ENCODE assay signal across 15 cellular contexts in the genomic region with DNA sequence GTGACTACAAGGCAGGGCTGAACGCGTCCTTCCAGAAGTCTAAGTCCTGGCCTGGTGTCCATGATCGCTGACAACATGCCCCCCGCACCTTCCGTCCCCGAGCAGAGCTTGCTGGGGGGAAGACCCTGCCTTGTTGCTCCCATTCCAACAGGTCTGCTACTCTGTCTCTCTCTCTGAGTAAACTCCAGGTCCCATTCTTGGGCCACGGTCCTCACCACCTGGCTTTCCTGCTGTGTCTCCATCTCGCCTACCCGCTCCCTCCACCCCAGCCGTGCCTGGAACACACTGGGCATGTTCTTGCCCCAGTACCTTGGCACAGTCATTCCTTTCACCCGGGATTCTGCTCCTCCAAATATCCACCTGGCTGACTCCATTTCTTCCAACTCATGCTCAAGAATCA.
DNase-seq lines count a peak whose midpoint lies in the region; ATAC-seq, FAIRE-seq and TF ChIP-seq lines count a peak whose summit lies in the region.
"Had no signal": no experiment of that assay in that cellular context is flagged by ENCODE, and none has a peak within 500 bp of the region (broad histone marks: within the 10 kb centered on the region; RNA-seq: fewer than 3 reads in every experiment).

No MANE protein-coding gene starts in this region.

- 0 out of 2 replicates have a peak overlapping the region, but pooled peaks have one; percentile 24 for H2AK5ac ChIP-seq in H1 (ENCODE audit: low read depth, low read length)

- TF ChIP-seq RAD21 in GM12878 (IDR thresholded peaks at IDR 0.05; ENCODE audit: insufficient read depth, low read depth, low read length) (no peak), H1 (IDR thresholded peaks at IDR 0.05 in 1 of 2, conservative IDR thresholded peaks at IDR 0.05 in 1 of 2; ENCODE audit: low read depth in 2 of 2, low read length in 2 of 2) (no peak)

- no peak overlapping the region for H3K4ac ChIP-seq in H1 (replicated peaks; ENCODE audit: insufficient read length, low read depth, low read length)

- DNase-seq in GM12878 (ENCODE audit: low read depth, low spot score) (no peak), H1 (ENCODE audit: low read depth in 1 of 2, low spot score in 2 of 2) (no peak), substantia nigra (lab: John Stamatoyannopoulos, UW) (peak in 1 of 49 donors; percentile 12), RKO (ENCODE audit: low spot score) (no peak), left ventricle myocardium inferior (no peak)
- DNase-seq in activated T-cell treated with anti-CD3 and anti-CD28 coated beads, Interleukin-2, amount 50 U/mL, for 48 hours, result no peak
- DNase-seq: BE2C; CD4-positive, alpha-beta memory T cell; DMS79 had no signal

- H3K9me3 ChIP-seq in GM12878 (replicated peaks; ENCODE audit: control insufficient read depth, insufficient read depth, low read length) (no peaks in the 10 kb centered on the region; the same call in 2 of the 3 replicates), H1 (ENCODE audit: insufficient read depth in 2 of 2, low read depth in 1 of 2, low read length in 1 of 2) (no peaks in the 10 kb centered on the region), left ventricle myocardium inferior (replicated peaks) (no peaks in the 10 kb centered on the region)
- H3K9me3 ChIP-seq: BE2C had no signal

- H2BK12ac ChIP-seq in H1 (ENCODE audit: low read depth, low read length), result no peak overlapping the region

- TF ChIP-seq POLR2A in GM12878 (IDR thresholded peaks at IDR 0.05; ENCODE audit: low read depth, low read length) (no peak), H1 (IDR thresholded peaks at IDR 0.05; ENCODE audit: control extremely low read depth in 1 of 2, low read depth in 2 of 2, low read length in 2 of 2) (no peak)

- H4K20me1 ChIP-seq in GM12878 (ENCODE audit: control insufficient read depth, insufficient read depth) (no peaks in the 10 kb centered on the region), H1 (replicated peaks in 1 of 2; ENCODE audit: control insufficient read depth in 1 of 2, insufficient read depth in 2 of 2, low read length in 2 of 2) (no peaks in the 10 kb centered on the region)

- H3K36me3 ChIP-seq in GM12878 (ENCODE audit: control insufficient read depth in 2 of 2, insufficient read depth in 2 of 2, low read length in 1 of 2) (no peaks in the 10 kb centered on the region), H1 (ENCODE audit: control insufficient read depth in 2 of 4, insufficient read depth in 4 of 4, low read length in 3 of 4) (no peaks in the 10 kb centered on the region), left ventricle myocardium inferior (no peaks in the 10 kb centered on the region)
- H3K36me3 ChIP-seq: BE2C had no signal

- no peak overlapping the region for H2BK20ac ChIP-seq in H1 (ENCODE audit: low read length)

- intact Hi-C loops in GM12878 (cut with micrococcal nuclease; ENCODE audit: unreplicated experiment), result no loop called here
- intact Hi-C loops in left ventricle myocardium inferior (cut with micrococcal nuclease), result no loop called here

- H3K4me3 ChIP-seq in GM12878, result no peak overlapping the region
- no peak overlapping the region for H3K4me3 ChIP-seq in H1 (ENCODE audit: extremely low read depth in 1 of 4, insufficient read depth in 2 of 4, low read depth in 3 of 4, low read length in 4 of 4)
- H3K4me3 ChIP-seq in left ventricle myocardium inferior, result no peak overlapping the region
- H3K4me3 ChIP-seq: A549 had no signal

- no peaks in the 10 kb centered on the region for H3K27me3 ChIP-seq in GM12878 (replicated peaks in 1 of 2; ENCODE audit: control insufficient read depth in 2 of 2, insufficient read depth in 2 of 2, low read length in 1 of 2)
- no peaks in the 10 kb centered on the region for H3K27me3 ChIP-seq in H1 (replicated peaks in 1 of 4; ENCODE audit: control insufficient read depth in 3 of 4, extremely low read depth in 1 of 4, insufficient read depth in 3 of 4, low read length in 3 of 4)
- H3K27me3 ChIP-seq in left ventricle myocardium inferior (ENCODE audit: low read depth), result peaks cover 12% of the 10 kb centered on the region
- H3K27me3 ChIP-seq: BE2C had no signal

- RAD21 ChIA-PET in GM12878 (lab: Charles Lee; ENCODE audit: unreplicated experiment), result no interaction called here

- FAIRE-seq in GM12878 (lab: Jason Lieb, UNC) (no peak), H1 (lab: Jason Lieb, UNC) (no peak)
- FAIRE-seq: A549, GM12891, H54 had no signal

- CTCF ChIA-PET in GM12878 (lab: Yijun Ruan, JAX) (no interaction called here), H1 (lab: Charles Lee; ENCODE audit: partially characterized antibody) (interaction anchor here (0.9 to 4.0 kb wide), 8 partner anchors 9 to 228 kb away, joined by 3 to 17 read pairs (median 4); partner anchors contain the start of gene SPO11)

- no peak overlapping the region for H4K5ac ChIP-seq in H1 (ENCODE audit: insufficient read length, low read depth, low read length)

- no peak overlapping the region for H3K56ac ChIP-seq in H1 (replicated peaks; ENCODE audit: insufficient read length, low read depth, low read length)

- SMC1A ChIA-PET in GM12878 (lab: Charles Lee; ENCODE audit: uncharacterized antibody, unreplicated experiment), result interaction anchor here (1.1 kb wide), 1 partner anchor 242 kb away, joined by 3 read pairs; no protein-coding TSS in a partner anchor

- no peaks in the 10 kb centered on the region for H3K23me2 ChIP-seq in H1 (ENCODE audit: low read depth, low read length)

- no peak for ATAC-seq in GM12878
- no peak for ATAC-seq in GM21390 (IDR thresholded peaks at IDR 0.05; ENCODE audit: unreplicated experiment)
- ATAC-seq: A549, HCT116 had no signal

- no peak overlapping the region for H2BK5ac ChIP-seq in H1 (ENCODE audit: low read depth, low read length)

- POLR2A ChIA-PET in GM12878 (lab: Charles Lee) (interaction anchor here (0.7 kb wide), 1 partner anchor 94 kb away, joined by 3 read pairs; no protein-coding TSS in a partner anchor), H1 (lab: Charles Lee; ENCODE audit: partially characterized antibody) (no interaction called here)

- no peak for TF ChIP-seq EP300 in GM12878 (IDR thresholded peaks at IDR 0.05; ENCODE audit: borderline replicate concordance in 1 of 2, control insufficient read depth in 1 of 2, low read depth in 2 of 2, low read length in 2 of 2)
- TF ChIP-seq EP300 in H1 (IDR thresholded peaks at IDR 0.05; ENCODE audit: borderline replicate concordance in 1 of 2, low read depth in 2 of 2, low read length in 2 of 2), result no peak

- no peak overlapping the region for H3K4me2 ChIP-seq in GM12878 (ENCODE audit: control insufficient read depth, insufficient read depth)
- H3K4me2 ChIP-seq in H1 (ENCODE audit: insufficient read depth in 1 of 2, low read depth in 2 of 2, low read length in 2 of 2), result no peak overlapping the region
- H3K4me2 ChIP-seq: A549 had no signal

- H3K79me2 ChIP-seq in GM12878 (ENCODE audit: control insufficient read depth, insufficient read depth, low read length), result no peaks in the 10 kb centered on the region
- no peaks in the 10 kb centered on the region for H3K79me2 ChIP-seq in H1 (ENCODE audit: control insufficient read depth in 1 of 2, insufficient read depth in 2 of 2, low read length in 2 of 2)

- H3K27ac ChIP-seq in GM12878 (ENCODE audit: control insufficient read depth, insufficient read depth) (no peak overlapping the region), H1 (ENCODE audit: low read depth, low read length) (no peak overlapping the region), substantia nigra (ENCODE audit: low read depth, low read length, poor library complexity, severe bottlenecking) (peak overlapping the region; percentile 36), left ventricle myocardium inferior (replicated peaks) (no peak overlapping the region)
- H3K27ac ChIP-seq: A549, C4-2B had no signal

- in situ Hi-C loops in GM12878 (cut with MboI), result no loop called here

- no peak overlapping the region for H3K9ac ChIP-seq in GM12878 (ENCODE audit: control insufficient read depth, insufficient read depth, low read length)
- H3K9ac ChIP-seq in H1 (replicated peaks in 1 of 4; ENCODE audit: extremely low read depth in 1 of 4, low read depth in 3 of 4, low read length in 3 of 4), result no peak overlapping the region

- no peaks in the 10 kb centered on the region for H3K79me1 ChIP-seq in H1 (ENCODE audit: low read depth, low read length)

- no peak overlapping the region for H3K18ac ChIP-seq in H1 (ENCODE audit: extremely low read depth, low read length)

- H3K4me1 ChIP-seq in GM12878 (ENCODE audit: control insufficient read depth, insufficient read depth, low read length), result no peaks in the 10 kb centered on the region
- no peaks in the 10 kb centered on the region for H3K4me1 ChIP-seq in H1 (replicated peaks in 1 of 4; ENCODE audit: control insufficient read depth in 3 of 4, insufficient read depth in 4 of 4, low read length in 3 of 4)
- no peaks in the 10 kb centered on the region for H3K4me1 ChIP-seq in left ventricle myocardium inferior
- H3K4me1 ChIP-seq: A549, BE2C had no signal

- no peak overlapping the region for H3K23ac ChIP-seq in H1 (ENCODE audit: insufficient read length)

- BruUV-seq in GM12878 (replicated peaks; lab: Mats Ljungman, UMichigan), result no TSS peak

- WGBS in GM12878 (ENCODE audit: insufficient coverage, insufficient replicate concordance, low lambda C conversion rate, missing lambda C conversion rate), result 37% methylated on average over 11 of the region's 11 CpGs
- WGBS in H1 (ENCODE audit: extremely low coverage in 1 of 2, insufficient coverage in 1 of 2, insufficient read length in 1 of 2, insufficient replicate concordance in 2 of 2, low coverage in 1 of 2, low lambda C conversion rate in 2 of 2, missing lambda C conversion rate in 1 of 2), 2 experiments, result 88% methylated on average over 11 of the region's 11 CpGs; no CpG with 5 or more reads in 1 of the 2 experiments

- H4K91ac ChIP-seq in H1 (replicated peaks; ENCODE audit: insufficient read length, low read length), result no peak overlapping the region

- H3K14ac ChIP-seq in H1 (ENCODE audit: insufficient read length), result no peak overlapping the region

- no peak overlapping the region for H2BK120ac ChIP-seq in H1 (replicated peaks; ENCODE audit: low read depth, low read length)

- TF ChIP-seq CTCF in GM12878 (IDR thresholded peaks at IDR 0.05 in 2 of 3, conservative IDR thresholded peaks at IDR 0.05 in 1 of 3; ENCODE audit: control insufficient read depth in 2 of 3, extremely low read depth in 1 of 3, insufficient read depth in 1 of 3, low read depth in 3 of 3, low read length in 3 of 3) (no peak), H1 (IDR thresholded peaks at IDR 0.05; ENCODE audit: control extremely low read depth in 1 of 3, insufficient read depth in 1 of 3, low read depth in 1 of 3, low read length in 3 of 3) (no peak), left ventricle myocardium inferior (IDR thresholded peaks at IDR 0.05; ENCODE audit: borderline replicate concordance) (no peak)

- H2BK15ac ChIP-seq in H1 (ENCODE audit: low read length), result no peak overlapping the region

- H2AFZ ChIP-seq in GM12878 (ENCODE audit: control insufficient read depth, low read depth, low read length), result no peak overlapping the region
- H2AFZ ChIP-seq in H1 (ENCODE audit: low read length), result no peak overlapping the region

- no peak overlapping the region for H4K8ac ChIP-seq in H1 (ENCODE audit: extremely low read depth, insufficient read depth, low read length)

TF ChIP-seq in GM12878, 131 proteins besides CTCF, POLR2A, EP300 and RAD21 (continues in another document):
- peak; percentile 54; the same call in 1 of the 2 replicates for TF ChIP-seq NFXL1 (IDR thresholded peaks at IDR 0.05; ENCODE audit: borderline replicate concordance)

TF ChIP-seq in H1, 55 proteins besides CTCF, POLR2A, EP300 and RAD21 (continues in another document):
- no peak for TF ChIP-seq CREB1 (IDR thresholded peaks at IDR 0.05)
